14 cellular contexts compared by ENCODE assay signal in genomic region chr1:68313736-68314594, GRCh38.
DNase-seq lines count a peak whose midpoint lies in the region; ATAC-seq and TF ChIP-seq lines count a peak whose summit lies in the region.
"Had no signal": no experiment of that assay in that cellular context is flagged by ENCODE, and none has a peak within 500 bp of the region (broad histone marks: within the 10 kb centered on the region; RNA-seq: fewer than 3 reads in every experiment).

No MANE protein-coding gene starts in this region.

- WGBS in esophagus muscularis mucosa, result 32% methylated on average over 6 of the region's 6 CpGs

- H3K9me3 ChIP-seq in esophagus muscularis mucosa, result no peaks in the 10 kb centered on the region
- no peaks in the 10 kb centered on the region for H3K9me3 ChIP-seq in skeletal muscle satellite cell (replicated peaks; ENCODE audit: low read length)

- H3K4me3 ChIP-seq in esophagus muscularis mucosa (peak overlapping the region in 3 of 4 donors; percentile 13 to 27 (median 14)), skeletal muscle satellite cell (ENCODE audit: low read length) (no peak overlapping the region)
- H3K4me3 ChIP-seq: PC-9, skin epidermis had no signal

- intact Hi-C loops in esophagus muscularis mucosa (cut with DNase I), result loop anchor here (2.0 kb wide), 1 partner anchor 43 kb away; no protein-coding TSS in a partner anchor

- ATAC-seq in HG02884 (IDR thresholded peaks at IDR 0.05; ENCODE audit: unreplicated experiment), result no peak
- ATAC-seq: CD8-positive, alpha-beta T cell had no signal

- no peak overlapping the region for H3K9ac ChIP-seq in skeletal muscle satellite cell (ENCODE audit: low read depth, low read length)
- H3K9ac ChIP-seq: KMS-11 had no signal

- no peak for TF ChIP-seq EP300 in esophagus muscularis mucosa (IDR thresholded peaks at IDR 0.05)

- no peak for TF ChIP-seq POLR2A in esophagus muscularis mucosa (IDR thresholded peaks at IDR 0.05; ENCODE audit: low read depth)

- peak overlapping the region; percentile 43 to 67 (median 57) for H3K27ac ChIP-seq in esophagus muscularis mucosa (replicated peaks in 1 of 4)
- H3K27ac ChIP-seq: KMS-11, PC-9, skin epidermis had no signal

- no peaks in the 10 kb centered on the region for H3K36me3 ChIP-seq in esophagus muscularis mucosa
- H3K36me3 ChIP-seq in skeletal muscle satellite cell (ENCODE audit: insufficient read depth, low read length), result no peaks in the 10 kb centered on the region

- peak; percentile 73 for DNase-seq in NCI-H128 (lab: John Stamatoyannopoulos, UW; ENCODE audit: unreplicated experiment)
- DNase-seq in NCI-H69 (lab: John Stamatoyannopoulos, UW), result peak; percentile 43
- no peak for DNase-seq in esophagus muscularis mucosa (ENCODE audit: extremely low spot score)
- no peak for DNase-seq in stimulated activated CD4-positive, alpha-beta T cell treated with anti-CD3 and anti-CD28 coated beads, Interleukin-15, amount 100 ng/mL, for 24 hours
- DNase-seq in stimulated activated CD4-positive, alpha-beta T cell treated with anti-CD3 and anti-CD28 coated beads, Interleukin-12 subunit alpha, Interleukin-12 subunit beta, amount 100 ng/mL, for 4 hours, result no peak
- no peak for DNase-seq in T-helper 9 cell
- DNase-seq: activated T-cell treated with anti-CD3 and anti-CD28 coated beads for 4 hours; CD8-positive, alpha-beta T cell; PC-9; stimulated activated CD8-positive, alpha-beta memory T cell treated with anti-CD3 and anti-CD28 coated beads, Interleukin-4, amount 100 ng/mL, for 48 hours had no signal

- peaks cover 0 to 25% (median 21%) of the 10 kb centered on the region in 4 donors for H3K4me1 ChIP-seq in esophagus muscularis mucosa
- H3K4me1 ChIP-seq in skeletal muscle satellite cell (ENCODE audit: control insufficient read depth, insufficient read depth, low read length), result peaks cover 14% of the 10 kb centered on the region

- H3K27me3 ChIP-seq in esophagus muscularis mucosa (no peaks in the 10 kb centered on the region), skeletal muscle satellite cell (ENCODE audit: control insufficient read depth, insufficient read depth, low read length) (no peaks in the 10 kb centered on the region)

- no peak for TF ChIP-seq CTCF in esophagus muscularis mucosa (IDR thresholded peaks at IDR 0.05)

- peak overlapping the region; percentile 41 for H3K4me2 ChIP-seq in skeletal muscle satellite cell (ENCODE audit: low read length)
- H3K4me2 ChIP-seq: KMS-11, PC-9 had no signal

Comparison
In these comparisons a context has a peak if more than half of its experiments do, and no peak if none do; other contexts are left out.
1. DNase-seq: peak in NCI-H128 (single experiment) and NCI-H69 (single experiment); none in esophagus muscularis mucosa (single experiment), stimulated activated CD4-positive, alpha-beta T cell treated with anti-CD3 and anti-CD28 coated beads, Interleukin-15, amount 100 ng/mL, for 24 hours (single experiment), stimulated activated CD4-positive, alpha-beta T cell treated with anti-CD3 and anti-CD28 coated beads, Interleukin-12 subunit alpha, Interleukin-12 subunit beta, amount 100 ng/mL, for 4 hours (single experiment) and T-helper 9 cell (single experiment).